8 cellular contexts compared by ENCODE assay signal in the genomic region with DNA sequence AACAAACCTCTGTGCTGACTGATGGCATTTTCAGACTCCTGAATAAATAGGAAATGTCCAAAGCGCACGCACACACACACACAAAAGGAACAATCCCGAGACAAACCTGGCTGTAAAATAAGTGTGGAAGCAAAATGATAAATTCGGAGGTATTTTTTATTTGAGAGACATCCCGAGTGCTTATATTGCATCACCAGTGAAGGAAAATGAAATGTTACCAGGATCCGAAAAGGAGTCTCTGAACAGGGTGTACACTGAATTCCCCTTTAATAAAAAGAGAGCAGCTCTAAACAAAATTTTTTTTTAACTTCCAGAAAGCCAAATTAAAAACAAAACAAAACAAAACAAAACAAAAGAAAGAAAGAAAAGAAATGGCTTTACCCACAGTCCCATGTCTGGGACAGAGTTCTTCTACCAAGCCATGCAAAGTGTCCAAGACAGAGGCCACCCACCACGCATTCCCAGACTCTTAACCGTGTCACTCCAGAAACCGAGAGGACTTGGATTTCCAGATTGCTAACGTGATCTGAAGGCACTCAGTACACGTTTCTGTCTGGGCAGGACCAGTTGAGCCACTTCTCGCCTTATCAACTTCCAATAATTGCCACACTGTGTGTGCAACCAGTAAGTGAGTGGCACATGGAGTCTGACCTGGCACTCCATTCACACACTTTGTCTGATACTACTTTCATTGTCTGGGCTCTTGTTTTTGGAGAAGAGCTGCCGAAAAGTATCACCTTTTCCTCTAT. TPM values are rescaled to one million over a fixed set of nuclear protein-coding genes. Genes with fewer than 3 reads are reported as not detected.
A peak's percentile ranks its signal among the peaks of the same experiment; 100 is the strongest.
DNase-seq lines count a peak whose midpoint lies in the region; ATAC-seq and TF ChIP-seq lines count a peak whose summit lies in the region.

No MANE protein-coding gene starts in this region.

- intact Hi-C loops in ovary (cut with DNase I): no loop called here

- TF ChIP-seq CTCF in ovary (IDR thresholded peaks at IDR 0.05): no peak

- peak overlapping the region in 2 of 3 donors; percentile 13 to 41 for H3K4me3 Mint-ChIP-seq in T-cell

- H3K4me1 Mint-ChIP-seq in T-cell: no peaks in the 10 kb centered on the region

- no peak for TF ChIP-seq EP300 in ovary (IDR thresholded peaks at IDR 0.05)

- no peaks in the 10 kb centered on the region for H3K36me3 ChIP-seq in ovary

- WGBS in ovary, 3 donors: 18 to 24% (median 24%) methylated on average over 13 of the region's 13 CpGs

- TF ChIP-seq POLR2A in ovary (IDR thresholded peaks at IDR 0.05): no peak

- H3K27me3 Mint-ChIP-seq in T-cell: peaks cover 20% of the 10 kb centered on the region in 2 donors

- CTCF ChIA-PET in T-cell (lab: Charles Lee): no interaction called here

- no peak for DNase-seq in T-cell
- peak; percentile 29 for DNase-seq in globus pallidus (ENCODE audit: low spot score)
- peak in 2 of 5 donors; percentile 14 to 31 for DNase-seq in ovary

- no peaks in the 10 kb centered on the region for H3K4me1 ChIP-seq in ovary (ENCODE audit: insufficient read depth)

- H3K36me3 Mint-ChIP-seq in T-cell: no peaks in the 10 kb centered on the region

- H3K27ac Mint-ChIP-seq in T-cell: no peak overlapping the region

- H3K27me3 ChIP-seq in ovary: no peaks in the 10 kb centered on the region

- no peaks in the 10 kb centered on the region for H3K9me3 ChIP-seq in ovary

- ATAC-seq in GM18511 (IDR thresholded peaks at IDR 0.05; ENCODE audit: unreplicated experiment): peak; percentile 14
- peak; percentile 1 for ATAC-seq in HG02973 (IDR thresholded peaks at IDR 0.05; ENCODE audit: unreplicated experiment)
- no peak for ATAC-seq in T-cell (replicated peaks in 1 of 4)
- ATAC-seq in GM21528 (IDR thresholded peaks at IDR 0.05; ENCODE audit: low FRiP score, unreplicated experiment): no peak
- ATAC-seq in GM18861 (IDR thresholded peaks at IDR 0.05; ENCODE audit: unreplicated experiment): no peak
- no peak for ATAC-seq in activated CD4-positive, CD25-positive, alpha-beta regulatory T cell treated with anti-CD3 and anti-CD28 coated beads, Interleukin-2, amount 50 U/mL, for 24 hours

- peak overlapping the region; percentile 45 for H3K4me3 ChIP-seq in ovary

- H3K9me3 Mint-ChIP-seq in T-cell: peaks cover 0 to 9% (median 8%) of the 10 kb centered on the region in 3 donors

- peak overlapping the region; percentile 85 to 88 for H3K27ac ChIP-seq in ovary

- POLR2A ChIA-PET in T-cell (lab: Charles Lee): interaction anchor here in 1 of 2 donors (0.5 kb wide), 1 partner anchor 122 kb away, joined by 5 read pairs; no protein-coding TSS in a partner anchor

RNA-seq across cellular contexts. Expression of gene ME1, which starts 0.8 kb away (rescaled TPM):
- total RNA-seq in T-cell: 1 to 10 TPM in 2 of 5 donors, under 1 TPM in 3; 0.10 to 1.0 (median 0.88) TPM
- total RNA-seq in ovary: 10 to 100 TPM in 6 of 7 donors, 1 to 10 TPM in 1; 9.9 to 19.6 (median 14.9) TPM
- polyA plus RNA-seq in ovary: 10 to 100 TPM in 1 of 2 donors, 1 to 10 TPM in 1; 7.5 to 17.0 TPM

Comparison
In these comparisons a context has a peak if more than half of its experiments do, and no peak if none do; other contexts are left out.
1. ATAC-seq: peak in GM18511 (single experiment) and HG02973 (single experiment); none in T-cell (0 of 4), GM21528 (single experiment), GM18861 (single experiment) and activated CD4-positive, CD25-positive, alpha-beta regulatory T cell treated with anti-CD3 and anti-CD28 coated beads, Interleukin-2, amount 50 U/mL, for 24 hours (0 of 2).
2. RNA of gene ME1, which starts 0.8 kb away (total RNA-seq): 9.9 to 19.6 TPM in ovary; 0.10 to 1.0 TPM in T-cell; every median in the first group is over 4 times any median in the second.